ENCODE assay signal across 11 cellular contexts in genomic region chr1:11912482-11913186, GRCh38. TPM values are rescaled to one million over a fixed set of nuclear protein-coding genes. Genes with fewer than 3 reads are reported as not detected.
DNase-seq lines count a peak whose midpoint lies in the region; TF ChIP-seq lines count a peak whose summit lies in the region.
"Not testable (repeated sequence)": the region's sequence is repeated elsewhere in the genome, so short reads cannot be mapped to it uniquely, and the experiment has no call there.
"Had no signal": no experiment of that assay in that cellular context is flagged by ENCODE, and none has a peak within 500 bp of the region (broad histone marks: within the 10 kb centered on the region; RNA-seq: fewer than 3 reads in every experiment).

No MANE protein-coding gene starts in this region.

- H3K36me3 ChIP-seq in neural progenitor cell; smooth muscle cell (ENCODE audit: low read depth): not testable (repeated sequence)

- not testable (repeated sequence) for H3K4me3 Mint-ChIP-seq in T-helper 1 cell treated with Interleukin-12 subunit alpha and Interleukin-12 subunit beta and Interleukin-4 antibody, amounts not matched to agents 30 μg/mL and 1 μg/mL, for 36 hours; neural progenitor cell

- H3K9me3 Mint-ChIP-seq in T-helper 1 cell treated with Interleukin-12 subunit alpha and Interleukin-12 subunit beta and Interleukin-4 antibody, amounts not matched to agents 30 μg/mL and 1 μg/mL, for 36 hours; neural progenitor cell: not testable (repeated sequence)

- not testable (repeated sequence) for H3K27ac ChIP-seq in neural progenitor cell; smooth muscle cell (ENCODE audit: low read depth)

- H3K9me3 ChIP-seq in neural progenitor cell (ENCODE audit: low read depth); smooth muscle cell (replicated peaks; ENCODE audit: low read depth): not testable (repeated sequence)

- H3K36me3 Mint-ChIP-seq in T-helper 1 cell treated with Interleukin-12 subunit alpha and Interleukin-12 subunit beta and Interleukin-4 antibody, amounts not matched to agents 30 μg/mL and 1 μg/mL, for 36 hours (ENCODE audit: low read depth); neural progenitor cell: not testable (repeated sequence)

- peak overlapping the region; percentile 36 for H3K27ac Mint-ChIP-seq in T-helper 1 cell treated with Interleukin-12 subunit alpha and Interleukin-12 subunit beta and Interleukin-4 antibody, amounts not matched to agents 30 μg/mL and 1 μg/mL, for 36 hours
- peak overlapping the region; percentile 93 for H3K27ac Mint-ChIP-seq in neural progenitor cell

- not testable (repeated sequence) for TF ChIP-seq CTCF in epithelial cell of proximal tubule (conservative IDR thresholded peaks at IDR 0.05; ENCODE audit: low read depth, low read length); neural progenitor cell (IDR thresholded peaks at IDR 0.05); smooth muscle cell (IDR thresholded peaks at IDR 0.05; ENCODE audit: borderline replicate concordance, insufficient read depth, poor library complexity, severe bottlenecking)

- H3K79me2 ChIP-seq in neural progenitor cell (ENCODE audit: low read depth); smooth muscle cell (ENCODE audit: low read depth): not testable (repeated sequence)

- H3K27me3 ChIP-seq in neural progenitor cell; smooth muscle cell (ENCODE audit: low read depth): not testable (repeated sequence)

- H2AFZ ChIP-seq in neural progenitor cell (replicated peaks); smooth muscle cell (ENCODE audit: low read depth): not testable (repeated sequence)

- peaks cover 15% of the 10 kb centered on the region for H3K4me1 Mint-ChIP-seq in T-helper 1 cell treated with Interleukin-12 subunit alpha and Interleukin-12 subunit beta and Interleukin-4 antibody, amounts not matched to agents 30 μg/mL and 1 μg/mL, for 36 hours (ENCODE audit: low read depth)
- H3K4me1 Mint-ChIP-seq in neural progenitor cell, result peaks cover 33% of the 10 kb centered on the region

- not testable (repeated sequence) for H3K4me2 ChIP-seq in neural progenitor cell
- peak overlapping the region; percentile 31 for H3K4me2 ChIP-seq in smooth muscle cell

- not testable (repeated sequence) for H3K4me3 ChIP-seq in epithelial cell of proximal tubule (ENCODE audit: low read depth, low read length); neural progenitor cell; smooth muscle cell

- DNase-seq in amniotic epithelial cell (ENCODE audit: low read depth) (peak; percentile 82), epithelial cell of proximal tubule (ENCODE audit: low read depth) (peak; percentile 45), left kidney (ENCODE audit: low read depth, low spot score) (peak; percentile 36)
- DNase-seq in neural progenitor cell (ENCODE audit: low spot score); smooth muscle cell (lab: John Stamatoyannopoulos, UW; ENCODE audit: unreplicated experiment): not testable (repeated sequence)

- not testable (repeated sequence) for H4K20me1 ChIP-seq in neural progenitor cell (ENCODE audit: low read depth); smooth muscle cell (ENCODE audit: low read depth)

- not testable (repeated sequence) for H3K27me3 Mint-ChIP-seq in T-helper 1 cell treated with Interleukin-12 subunit alpha and Interleukin-12 subunit beta and Interleukin-4 antibody, amounts not matched to agents 30 μg/mL and 1 μg/mL, for 36 hours (ENCODE audit: low read depth)
- peaks cover 18% of the 10 kb centered on the region for H3K27me3 Mint-ChIP-seq in neural progenitor cell (ENCODE audit: insufficient read depth, low read depth)

- H3K9ac ChIP-seq in neural progenitor cell; smooth muscle cell (ENCODE audit: low read depth): not testable (repeated sequence)

- H3F3A ChIP-seq in neural progenitor cell (ENCODE audit: low read depth), result peaks cover 40% of the 10 kb centered on the region
- not testable (repeated sequence) for H3F3A ChIP-seq in smooth muscle cell (ENCODE audit: low read depth)

- not testable (repeated sequence) for H3K4me1 ChIP-seq in neural progenitor cell; smooth muscle cell (ENCODE audit: low read depth)

- WGBS in smooth muscle cell (ENCODE audit: low lambda C conversion rate), result 76% methylated on average over 21 of the region's 21 CpGs

RNA-seq across cellular contexts. Expression of gene KIAA2013, which starts 13.6 kb away (rescaled TPM):
- total RNA-seq in epithelial cell of proximal tubule, result 82.2 and 100 TPM in 2 replicates
- total RNA-seq in neural progenitor cell (ENCODE audit: low replicate concordance), result 17.3 and 51.9 TPM in 2 replicates
- 41.0 and 41.3 TPM in 2 replicates for total RNA-seq in smooth muscle cell
- 70.9 and 71.6 TPM in 2 replicates for polyA plus RNA-seq in smooth muscle cell

RNA-seq across cellular contexts. Expression of gene PLOD1, which starts 21.9 kb away (rescaled TPM):
- 108 and 147 TPM in 2 replicates for total RNA-seq in epithelial cell of proximal tubule
- total RNA-seq in neural progenitor cell (ENCODE audit: low replicate concordance), result 27.2 and 73.5 TPM in 2 replicates
- total RNA-seq in smooth muscle cell, result 292 and 362 TPM in 2 replicates
- polyA plus RNA-seq in smooth muscle cell, result 425 and 559 TPM in 2 replicates

RNA-seq across cellular contexts. Expression of gene NPPB, which starts 53.9 kb away (rescaled TPM):
- total RNA-seq in epithelial cell of proximal tubule (1.2 and 3.5 TPM in 2 replicates), neural progenitor cell (ENCODE audit: low replicate concordance) (not detected in 2 replicates), smooth muscle cell (6.7 and 9.5 TPM in 2 replicates)
- 9.6 and 12.2 TPM in 2 replicates for polyA plus RNA-seq in smooth muscle cell
- total RNA-seq: Calu3, HFFc6, HT1080, Peyer's patch had no signal
- polyA plus RNA-seq: CD14-positive monocyte had no signal
